Comparison of ENCODE assay signal across 1 cellular context in the genomic region with DNA sequence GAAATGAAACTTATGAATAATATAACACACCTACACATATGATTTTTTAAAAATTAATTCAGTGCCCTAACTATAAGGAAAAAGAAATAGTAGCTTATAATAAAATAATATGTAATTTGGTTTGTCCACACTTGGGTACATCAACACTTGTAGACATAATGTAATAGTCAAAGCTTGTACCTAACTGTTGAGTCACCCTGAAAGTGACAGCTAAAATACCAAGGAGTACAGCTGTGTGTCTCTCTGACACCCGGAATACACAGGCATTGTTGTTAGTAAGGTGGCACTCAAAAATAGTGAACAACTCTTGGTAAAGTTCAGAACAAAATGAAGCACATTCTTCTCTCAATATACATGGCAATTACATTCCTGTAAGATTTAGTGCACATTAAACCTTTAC.
TF ChIP-seq lines count a peak whose summit lies in the region.

No MANE protein-coding gene starts in this region.

TF ChIP-seq in GM23338, 12 proteins besides CTCF, POLR2A, EP300 and RAD21 (continued from another document):
- TF ChIP-seq, protein P1, sequence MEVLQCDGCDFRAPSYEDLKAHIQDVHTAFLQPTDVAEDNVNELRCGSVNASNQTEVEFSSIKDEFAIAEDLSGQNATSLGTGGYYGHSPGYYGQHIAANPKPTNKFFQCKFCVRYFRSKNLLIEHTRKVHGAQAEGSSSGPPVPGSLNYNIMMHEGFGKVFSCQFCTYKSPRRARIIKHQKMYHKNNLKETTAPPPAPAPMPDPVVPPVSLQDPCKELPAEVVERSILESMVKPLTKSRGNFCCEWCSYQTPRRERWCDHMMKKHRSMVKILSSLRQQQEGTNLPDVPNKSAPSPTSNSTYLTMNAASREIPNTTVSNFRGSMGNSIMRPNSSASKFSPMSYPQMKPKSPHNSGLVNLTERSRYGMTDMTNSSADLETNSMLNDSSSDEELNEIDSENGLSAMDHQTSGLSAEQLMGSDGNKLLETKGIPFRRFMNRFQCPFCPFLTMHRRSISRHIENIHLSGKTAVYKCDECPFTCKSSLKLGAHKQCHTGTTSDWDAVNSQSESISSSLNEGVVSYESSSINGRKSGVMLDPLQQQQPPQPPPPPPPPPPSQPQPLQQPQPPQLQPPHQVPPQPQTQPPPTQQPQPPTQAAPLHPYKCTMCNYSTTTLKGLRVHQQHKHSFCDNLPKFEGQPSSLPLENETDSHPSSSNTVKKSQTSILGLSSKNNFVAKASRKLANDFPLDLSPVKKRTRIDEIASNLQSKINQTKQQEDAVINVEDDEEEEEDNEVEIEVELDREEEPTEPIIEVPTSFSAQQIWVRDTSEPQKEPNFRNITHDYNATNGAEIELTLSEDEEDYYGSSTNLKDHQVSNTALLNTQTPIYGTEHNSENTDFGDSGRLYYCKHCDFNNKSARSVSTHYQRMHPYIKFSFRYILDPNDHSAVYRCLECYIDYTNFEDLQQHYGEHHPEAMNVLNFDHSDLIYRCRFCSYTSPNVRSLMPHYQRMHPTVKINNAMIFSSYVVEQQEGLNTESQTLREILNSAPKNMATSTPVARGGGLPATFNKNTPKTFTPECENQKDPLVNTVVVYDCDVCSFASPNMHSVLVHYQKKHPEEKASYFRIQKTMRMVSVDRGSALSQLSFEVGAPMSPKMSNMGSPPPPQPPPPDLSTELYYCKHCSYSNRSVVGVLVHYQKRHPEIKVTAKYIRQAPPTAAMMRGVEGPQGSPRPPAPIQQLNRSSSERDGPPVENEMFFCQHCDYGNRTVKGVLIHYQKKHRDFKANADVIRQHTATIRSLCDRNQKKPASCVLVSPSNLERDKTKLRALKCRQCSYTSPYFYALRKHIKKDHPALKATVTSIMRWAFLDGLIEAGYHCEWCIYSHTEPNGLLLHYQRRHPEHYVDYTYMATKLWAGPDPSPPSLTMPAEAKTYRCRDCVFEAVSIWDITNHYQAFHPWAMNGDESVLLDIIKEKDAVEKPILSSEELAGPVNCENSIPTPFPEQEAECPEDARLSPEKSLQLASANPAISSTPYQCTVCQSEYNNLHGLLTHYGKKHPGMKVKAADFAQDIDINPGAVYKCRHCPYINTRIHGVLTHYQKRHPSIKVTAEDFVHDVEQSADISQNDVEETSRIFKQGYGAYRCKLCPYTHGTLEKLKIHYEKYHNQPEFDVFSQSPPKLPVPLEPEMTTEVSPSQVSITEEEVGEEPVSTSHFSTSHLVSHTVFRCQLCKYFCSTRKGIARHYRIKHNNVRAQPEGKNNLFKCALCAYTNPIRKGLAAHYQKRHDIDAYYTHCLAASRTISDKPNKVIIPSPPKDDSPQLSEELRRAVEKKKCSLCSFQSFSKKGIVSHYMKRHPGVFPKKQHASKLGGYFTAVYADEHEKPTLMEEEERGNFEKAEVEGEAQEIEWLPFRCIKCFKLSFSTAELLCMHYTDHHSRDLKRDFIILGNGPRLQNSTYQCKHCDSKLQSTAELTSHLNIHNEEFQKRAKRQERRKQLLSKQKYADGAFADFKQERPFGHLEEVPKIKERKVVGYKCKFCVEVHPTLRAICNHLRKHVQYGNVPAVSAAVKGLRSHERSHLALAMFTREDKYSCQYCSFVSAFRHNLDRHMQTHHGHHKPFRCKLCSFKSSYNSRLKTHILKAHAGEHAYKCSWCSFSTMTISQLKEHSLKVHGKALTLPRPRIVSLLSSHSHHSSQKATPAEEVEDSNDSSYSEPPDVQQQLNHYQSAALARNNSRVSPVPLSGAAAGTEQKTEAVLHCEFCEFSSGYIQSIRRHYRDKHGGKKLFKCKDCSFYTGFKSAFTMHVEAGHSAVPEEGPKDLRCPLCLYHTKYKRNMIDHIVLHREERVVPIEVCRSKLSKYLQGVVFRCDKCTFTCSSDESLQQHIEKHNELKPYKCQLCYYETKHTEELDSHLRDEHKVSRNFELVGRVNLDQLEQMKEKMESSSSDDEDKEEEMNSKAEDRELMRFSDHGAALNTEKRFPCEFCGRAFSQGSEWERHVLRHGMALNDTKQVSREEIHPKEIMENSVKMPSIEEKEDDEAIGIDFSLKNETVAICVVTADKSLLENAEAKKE (CRISPR knock-in tag; IDR thresholded peaks at IDR 0.05) = no peak
- TF ChIP-seq EZH2 (IDR thresholded peaks at IDR 0.05; ENCODE audit: low read depth, unreplicated experiment) = no peak
- no peak for TF ChIP-seq CREB1 (CRISPR knock-in tag; IDR thresholded peaks at IDR 0.05; ENCODE audit: low read depth)
